Comparison of ENCODE assay signal across 12 cellular contexts in the genomic region with DNA sequence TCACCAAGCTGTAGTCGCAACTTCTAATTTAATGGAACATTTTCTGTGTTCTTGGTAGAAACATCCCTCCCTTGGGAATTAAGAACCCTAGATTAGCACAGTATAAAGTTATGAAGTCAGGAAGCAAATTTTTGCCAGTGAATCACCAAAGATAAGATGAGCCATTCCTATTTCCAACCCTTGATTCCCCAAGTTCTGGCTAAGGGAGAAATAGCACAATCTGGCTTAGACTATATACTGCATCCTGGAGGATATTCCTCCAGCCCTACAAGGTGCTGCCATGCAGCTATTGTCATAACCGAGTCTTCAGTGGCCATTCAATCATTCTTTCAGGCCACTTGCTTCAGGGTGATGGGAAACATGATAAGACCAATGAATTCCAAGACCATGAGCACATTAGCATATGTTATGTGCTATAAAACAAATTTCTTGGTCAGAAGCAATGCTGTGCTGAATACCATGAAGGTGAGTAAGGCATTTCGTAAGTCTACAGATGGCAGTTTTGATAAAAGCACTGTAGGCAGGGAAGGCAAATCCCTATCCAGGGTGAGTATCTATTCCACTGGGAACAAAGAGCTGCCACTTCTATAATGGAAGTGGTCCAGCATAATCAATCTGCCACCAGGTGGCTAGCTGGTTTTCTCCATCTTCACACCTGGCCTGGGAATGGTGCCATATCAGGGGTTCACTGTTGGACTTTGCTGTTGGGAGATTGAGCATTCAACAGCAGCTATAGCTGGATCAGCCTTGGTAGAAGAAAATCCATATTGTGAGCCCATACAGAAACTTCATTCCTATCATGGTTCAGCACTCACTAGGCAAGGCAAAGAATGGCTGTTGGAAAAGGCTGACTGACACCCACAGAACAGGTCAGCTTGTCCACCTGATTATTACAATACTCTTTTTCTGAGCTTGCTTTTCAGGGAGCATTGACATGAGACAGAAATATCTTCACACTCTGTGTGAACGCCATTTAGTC. TPM values are rescaled to one million over a fixed set of nuclear protein-coding genes. Genes with fewer than 3 reads are reported as not detected.
DNase-seq lines count a peak whose midpoint lies in the region; ATAC-seq, FAIRE-seq and TF ChIP-seq lines count a peak whose summit lies in the region.
"Had no signal": no experiment of that assay in that cellular context is flagged by ENCODE, and none has a peak within 500 bp of the region (broad histone marks: within the 10 kb centered on the region; RNA-seq: fewer than 3 reads in every experiment).

No MANE protein-coding gene starts in this region.

- no peak overlapping the region for H3K27ac ChIP-seq in pancreas
- no peak overlapping the region for H3K27ac ChIP-seq in CD4-positive, alpha-beta T cell (ENCODE audit: low read depth, low read length)
- H3K27ac ChIP-seq in prostate gland, result no peak overlapping the region
- H3K27ac ChIP-seq: left lung had no signal

- FAIRE-seq in pancreas (lab: Jason Lieb, UNC), result no peak
- FAIRE-seq: GM12878 had no signal

- no peak overlapping the region for H3K4me3 Mint-ChIP-seq in activated CD4-positive, alpha-beta memory T cell treated with anti-CD3 and anti-CD28 coated beads for 36 hours
- H3K4me3 Mint-ChIP-seq in stimulated activated memory B cell treated with anti-CD40 and anti-IgM and Interleukin-4, amounts not matched to agents 10 μg/mL and 1 μg/mL and 100 μg/mL, for 72 hours, result no peak overlapping the region
- H3K4me3 Mint-ChIP-seq in CD4-positive, alpha-beta T cell, result no peak overlapping the region

- ATAC-seq in pancreas, result peak; percentile 80 to 98 (median 90)
- no peak for ATAC-seq in stimulated activated memory B cell treated with anti-CD40 and anti-IgM and Interleukin-4, amounts not matched to agents 10 μg/mL and 1 μg/mL and 100 μg/mL, for 72 hours
- no peak for ATAC-seq in CD4-positive, alpha-beta T cell (ENCODE audit: poor library complexity)
- ATAC-seq: GM12878, left lung had no signal

- 57 to 66% methylated on average over 4 of the region's 4 CpGs for WGBS in pancreas, 2 donors
- 80% methylated on average over 4 of the region's 4 CpGs for WGBS in prostate gland

- H3K4me1 ChIP-seq in pancreas (no peaks in the 10 kb centered on the region), prostate gland (replicated peaks) (no peaks in the 10 kb centered on the region)
- H3K4me1 ChIP-seq: left lung had no signal

- H3K27me3 Mint-ChIP-seq in activated CD4-positive, alpha-beta memory T cell treated with anti-CD3 and anti-CD28 coated beads for 36 hours, result peaks cover 12% of the 10 kb centered on the region
- H3K27me3 Mint-ChIP-seq in stimulated activated memory B cell treated with anti-CD40 and anti-IgM and Interleukin-4, amounts not matched to agents 10 μg/mL and 1 μg/mL and 100 μg/mL, for 72 hours, result peaks cover 45% of the 10 kb centered on the region
- H3K27me3 Mint-ChIP-seq in CD4-positive, alpha-beta T cell, result peaks cover 44% of the 10 kb centered on the region

- H3K27ac Mint-ChIP-seq in activated CD4-positive, alpha-beta memory T cell treated with anti-CD3 and anti-CD28 coated beads for 36 hours, result no peak overlapping the region
- H3K27ac Mint-ChIP-seq in stimulated activated memory B cell treated with anti-CD40 and anti-IgM and Interleukin-4, amounts not matched to agents 10 μg/mL and 1 μg/mL and 100 μg/mL, for 72 hours, result no peak overlapping the region
- H3K27ac Mint-ChIP-seq in CD4-positive, alpha-beta T cell, result no peak overlapping the region

- no peak for TF ChIP-seq POLR2A in prostate gland (IDR thresholded peaks at IDR 0.05)

- peaks cover 3% of the 10 kb centered on the region for H3K36me3 Mint-ChIP-seq in activated CD4-positive, alpha-beta memory T cell treated with anti-CD3 and anti-CD28 coated beads for 36 hours
- H3K36me3 Mint-ChIP-seq in stimulated activated memory B cell treated with anti-CD40 and anti-IgM and Interleukin-4, amounts not matched to agents 10 μg/mL and 1 μg/mL and 100 μg/mL, for 72 hours, result peaks cover 2% of the 10 kb centered on the region
- H3K36me3 Mint-ChIP-seq in CD4-positive, alpha-beta T cell (ENCODE audit: low read depth), result no peaks in the 10 kb centered on the region

- peak in 1 of 4 donors; percentile 17 for TF ChIP-seq CTCF in pancreas (IDR thresholded peaks at IDR 0.05)
- TF ChIP-seq CTCF in CD4-positive, alpha-beta T cell (IDR thresholded peaks at IDR 0.05), result no peak
- no peak for TF ChIP-seq CTCF in prostate gland (IDR thresholded peaks at IDR 0.05)

- POLR2A ChIA-PET in activated CD4-positive, alpha-beta memory T cell treated with anti-CD3 and anti-CD28 coated beads for 36 hours (lab: Charles Lee), result no interaction called here
- POLR2A ChIA-PET in CD4-positive, alpha-beta T cell (lab: Charles Lee), result no interaction called here

- no peak overlapping the region for H3K4me3 ChIP-seq in pancreas
- H3K4me3 ChIP-seq in prostate gland, result no peak overlapping the region
- H3K4me3 ChIP-seq: GM12878, left lung had no signal

- intact Hi-C loops in pancreas (cut with DNase I), result no loop called here
- intact Hi-C loops in activated CD4-positive, alpha-beta memory T cell treated with anti-CD3 and anti-CD28 coated beads for 36 hours (cut with micrococcal nuclease), result no loop called here
- intact Hi-C loops in CD4-positive, alpha-beta T cell (cut with DNase I, micrococcal nuclease), result no loop called here
- intact Hi-C loops in prostate gland (cut with DNase I), result no loop called here

- H3K4me1 Mint-ChIP-seq in activated CD4-positive, alpha-beta memory T cell treated with anti-CD3 and anti-CD28 coated beads for 36 hours (ENCODE audit: low read depth), result no peaks in the 10 kb centered on the region
- H3K4me1 Mint-ChIP-seq in stimulated activated memory B cell treated with anti-CD40 and anti-IgM and Interleukin-4, amounts not matched to agents 10 μg/mL and 1 μg/mL and 100 μg/mL, for 72 hours, result no peaks in the 10 kb centered on the region
- H3K4me1 Mint-ChIP-seq in CD4-positive, alpha-beta T cell (ENCODE audit: low read depth), result no peaks in the 10 kb centered on the region

- peak; percentile 84 for DNase-seq in H4 (ENCODE audit: low spot score)
- DNase-seq in NCI-H69 (lab: John Stamatoyannopoulos, UW), result peak; percentile 74
- peak; percentile 86 for DNase-seq in dedifferentiated amniotic fluid mesenchymal stem cell (ENCODE audit: extremely low spot score)
- DNase-seq in pancreas, result peak in 4 of 6 donors; percentile 59 to 70 (median 66)
- no peak for DNase-seq in activated CD4-positive, alpha-beta memory T cell treated with anti-CD3 and anti-CD28 coated beads for 36 hours
- DNase-seq in CD4-positive, alpha-beta T cell, result no peak
- DNase-seq in prostate gland (ENCODE audit: low spot score), result no peak
- DNase-seq: effector memory CD4-positive, alpha-beta T cell; left lung; NCI-H2227 treated with DMSO at 0.1 percent for 48 hours had no signal

- no peaks in the 10 kb centered on the region for H3K36me3 ChIP-seq in pancreas
- H3K36me3 ChIP-seq in prostate gland, result no peaks in the 10 kb centered on the region
- H3K36me3 ChIP-seq: left lung had no signal

- CTCF ChIA-PET in activated CD4-positive, alpha-beta memory T cell treated with anti-CD3 and anti-CD28 coated beads for 36 hours (lab: Charles Lee), result interaction anchor here (1.0 kb wide), 1 partner anchor 19 kb away, joined by 3 read pairs; no protein-coding TSS in a partner anchor
- CTCF ChIA-PET in CD4-positive, alpha-beta T cell (lab: Charles Lee), result interaction anchor here (1.6 kb wide), 1 partner anchor 23 kb away, joined by 3 read pairs; no protein-coding TSS in a partner anchor

- H3K9me3 Mint-ChIP-seq in activated CD4-positive, alpha-beta memory T cell treated with anti-CD3 and anti-CD28 coated beads for 36 hours, result peaks cover 11% of the 10 kb centered on the region
- peaks cover 11% of the 10 kb centered on the region for H3K9me3 Mint-ChIP-seq in stimulated activated memory B cell treated with anti-CD40 and anti-IgM and Interleukin-4, amounts not matched to agents 10 μg/mL and 1 μg/mL and 100 μg/mL, for 72 hours
- peaks cover 4% of the 10 kb centered on the region for H3K9me3 Mint-ChIP-seq in CD4-positive, alpha-beta T cell

- H3K27me3 ChIP-seq in pancreas, result no peaks in the 10 kb centered on the region
- H3K27me3 ChIP-seq in CD4-positive, alpha-beta T cell (ENCODE audit: control insufficient read depth, insufficient read depth, low read length), result peaks cover 4% of the 10 kb centered on the region
- H3K27me3 ChIP-seq in prostate gland (replicated peaks; ENCODE audit: insufficient read depth), result no peaks in the 10 kb centered on the region
- H3K27me3 ChIP-seq: left lung had no signal

- H3K9me3 ChIP-seq in pancreas, result no peaks in the 10 kb centered on the region
- peaks cover 11% of the 10 kb centered on the region for H3K9me3 ChIP-seq in CD4-positive, alpha-beta T cell (ENCODE audit: control insufficient read depth, low read length)
- no peaks in the 10 kb centered on the region for H3K9me3 ChIP-seq in prostate gland

RNA-seq across cellular contexts. Expression of a gene that starts 19.6 kb away (rescaled TPM):
- total RNA-seq in H4 (2014; rRNA removed; shearing (Covaris generic)), result 15.3 and 21.3 TPM in 2 replicates
- total RNA-seq in pancreas (10 to 100 TPM in 2 of 6 donors, 1 to 10 TPM in 4; 4.8 to 14.0 (median 6.7) TPM), prostate gland (10 to 100 TPM; 16.1 to 38.4 TPM)
- 10 to 100 TPM in 1 of 2 donors, 1 to 10 TPM in 1; 3.9 to 11.4 TPM for polyA plus RNA-seq in pancreas
- 1 to 10 TPM; 4.5 to 5.5 TPM for total RNA-seq in activated CD4-positive, alpha-beta memory T cell treated with anti-CD3 and anti-CD28 coated beads for 36 hours
- total RNA-seq in CD4-positive, alpha-beta T cell, result 10 to 100 TPM in 1 of 2 experiments, 1 to 10 TPM in 1; 9.1 to 10.6 TPM

Comparison
In these comparisons a context has a peak if more than half of its experiments do, and no peak if none do; other contexts are left out.
1. DNase-seq: peak in H4 (single experiment), NCI-H69 (single experiment), dedifferentiated amniotic fluid mesenchymal stem cell (single experiment) and pancreas (4 of 6); none in activated CD4-positive, alpha-beta memory T cell treated with anti-CD3 and anti-CD28 coated beads for 36 hours (single experiment), CD4-positive, alpha-beta T cell (0 of 10) and prostate gland (single experiment).
2. ATAC-seq: peak in pancreas (4 of 4); none in stimulated activated memory B cell treated with anti-CD40 and anti-IgM and Interleukin-4, amounts not matched to agents 10 μg/mL and 1 μg/mL and 100 μg/mL, for 72 hours (single experiment) and CD4-positive, alpha-beta T cell (single experiment).